8 cellular contexts compared by ENCODE assay signal in genomic region chr10:89701238-89702120, GRCh38. TPM values are rescaled to one million over a fixed set of nuclear protein-coding genes. Genes with fewer than 3 reads are reported as not detected.
DNase-seq lines count a peak whose midpoint lies in the region; ATAC-seq, FAIRE-seq and TF ChIP-seq lines count a peak whose summit lies in the region.

Gene KIF20B, plus strand, starts transcription at chr10:89701590. Its CDS starts 3,705 bp downstream, at chr10:89705295.

- DNase-seq in AG08396 (ENCODE audit: low spot score) (peak; percentile 97), NCI-H2227 treated with DMSO at 0.1 percent for 48 hours (lab: John Stamatoyannopoulos, UW) (peak; percentile 90), cardiac fibroblast (ENCODE audit: low read depth in 2 of 2) (peak; percentile 97), iPS-NIHi11 (ENCODE audit: low spot score) (peak; percentile 99), small intestine (peak; percentile 98)

- no peaks in the 10 kb centered on the region for H3K4me1 ChIP-seq in small intestine (ENCODE audit: control insufficient read depth in 2 of 2, insufficient read depth in 1 of 2, low read depth in 1 of 2, low read length in 1 of 2)

- no peak for FAIRE-seq in small intestine (lab: Jason Lieb, UNC)

- ATAC-seq in GM18909 (IDR thresholded peaks at IDR 0.05; ENCODE audit: poor library complexity, unreplicated experiment), result peak; percentile 98
- ATAC-seq in HG03175 (IDR thresholded peaks at IDR 0.05; ENCODE audit: unreplicated experiment), result peak; percentile 98

- 0 to 1% (median 0%) methylated on average over 48 of the region's 48 CpGs for WGBS in small intestine, 3 donors

- H3K27ac ChIP-seq in small intestine (ENCODE audit: low read depth in 1 of 2, low read length in 1 of 2), result peak within 1 kb of the TSS; percentile 88 to 98

- H3K27me3 ChIP-seq in small intestine (ENCODE audit: control insufficient read depth in 2 of 2, insufficient read depth in 2 of 2, low read length in 2 of 2), result no peaks in the 10 kb centered on the region

- H3K4me3 ChIP-seq in WI38 (ENCODE audit: low read depth, low read length) (peak within 1 kb of the TSS; percentile 72), cardiac fibroblast (replicated peaks in 1 of 2; ENCODE audit: low read depth in 2 of 2, low read length in 2 of 2) (peak within 1 kb of the TSS; percentile 86 to 95), small intestine (ENCODE audit: low read depth in 1 of 2, low read length in 2 of 2) (peak within 1 kb of the TSS; percentile 62 to 86)

- TF ChIP-seq CTCF in WI38 (IDR thresholded peaks at IDR 0.05; ENCODE audit: low read depth, low read length) (no peak), cardiac fibroblast (IDR thresholded peaks at IDR 0.05; ENCODE audit: low read depth, low read length) (peak; percentile 2)

- H3K9me3 ChIP-seq in small intestine (ENCODE audit: control insufficient read depth, low read depth), result no peaks in the 10 kb centered on the region

- H3K36me3 ChIP-seq in small intestine (ENCODE audit: control insufficient read depth in 2 of 2, insufficient read depth in 2 of 2, low read length in 2 of 2), result no peaks in the 10 kb centered on the region

RNA-seq across cellular contexts. Expression of gene KIF20B, which starts in this region (rescaled TPM):
- polyA plus RNA-seq in small intestine, result 1 to 10 TPM; 1.6 to 6.1 (median 1.6) TPM

Comparison
In these comparisons a context has a peak if more than half of its experiments do, and no peak if none do; other contexts are left out.
1. Peak in every context shown above with its lines: DNase-seq, ATAC-seq, H3K4me3 ChIP-seq and H3K27ac ChIP-seq.